Comparison of ENCODE assay signal across 9 cellular contexts in genomic region chr18:46155652-46156051, GRCh38. TPM values are rescaled to one million over a fixed set of nuclear protein-coding genes. Genes with fewer than 3 reads are reported as not detected.
A peak's percentile ranks its signal among the peaks of the same experiment; 100 is the strongest.
DNase-seq lines count a peak whose midpoint lies in the region; ATAC-seq and TF ChIP-seq lines count a peak whose summit lies in the region.
"Had no signal": no experiment of that assay in that cellular context is flagged by ENCODE, and none has a peak within 500 bp of the region (broad histone marks: within the 10 kb centered on the region; RNA-seq: fewer than 3 reads in every experiment).

No MANE protein-coding gene starts in this region.

- CTCF ChIA-PET in activated CD8-positive, alpha-beta memory T cell treated with anti-CD3 and anti-CD28 coated beads, Interleukin-2, amount 10 ng/mL, durations not matched to agents 7 days and 5 days (lab: Charles Lee): interaction anchor here (1.0 to 12.5 kb wide), 3 partner anchors 18 to 503 kb away, joined by 3 to 88 read pairs (median 10); a partner anchor contains a TSS

- peak overlapping the region; percentile 96 for H3K27ac Mint-ChIP-seq in activated CD8-positive, alpha-beta memory T cell treated with anti-CD3 and anti-CD28 coated beads, Interleukin-2, amount 10 ng/mL, durations not matched to agents 7 days and 5 days
- peak overlapping the region; percentile 97 for H3K27ac Mint-ChIP-seq in activated T-cell treated with anti-CD3 and anti-CD28 coated beads, Interleukin-2, amount 50 U/mL, for 24 hours
- peak overlapping the region; percentile 75 for H3K27ac Mint-ChIP-seq in type B pancreatic cell
- H3K27ac Mint-ChIP-seq: nephron had no signal

- ATAC-seq in activated CD8-positive, alpha-beta memory T cell treated with anti-CD3 and anti-CD28 coated beads, Interleukin-2, amount 10 ng/mL, durations not matched to agents 7 days and 5 days: peak; percentile 92
- ATAC-seq in GM21576 (IDR thresholded peaks at IDR 0.05; ENCODE audit: unreplicated experiment): no peak
- ATAC-seq in HG02610 (IDR thresholded peaks at IDR 0.05; ENCODE audit: unreplicated experiment): no peak

- peak; percentile 87 for DNase-seq in activated CD8-positive, alpha-beta memory T cell treated with anti-CD3 and anti-CD28 coated beads, Interleukin-2, amount 10 ng/mL, durations not matched to agents 7 days and 5 days
- DNase-seq in activated CD8-positive, alpha-beta memory T cell treated with anti-CD3 and anti-CD28 coated beads, Interleukin-2, amount 50 U/mL, for 4 hours: no peak
- peak; percentile 41 for DNase-seq in activated T-cell treated with anti-CD3 and anti-CD28 coated beads, Interleukin-2, amount 50 U/mL, for 24 hours
- DNase-seq in iPS-NIHi7 (ENCODE audit: extremely low spot score) (peak; percentile 18), type B pancreatic cell (ENCODE audit: extremely low spot score, unreplicated experiment) (no peak), posterior vena cava (ENCODE audit: low spot score) (no peak)

- H3K4me3 Mint-ChIP-seq in activated CD8-positive, alpha-beta memory T cell treated with anti-CD3 and anti-CD28 coated beads, Interleukin-2, amount 10 ng/mL, durations not matched to agents 7 days and 5 days: peak overlapping the region; percentile 62
- peak overlapping the region; percentile 65 for H3K4me3 Mint-ChIP-seq in activated T-cell treated with anti-CD3 and anti-CD28 coated beads, Interleukin-2, amount 50 U/mL, for 24 hours
- peak overlapping the region; percentile 2 for H3K4me3 Mint-ChIP-seq in type B pancreatic cell
- H3K4me3 Mint-ChIP-seq: nephron had no signal

- intact Hi-C loops in posterior vena cava (cut with DNase I): no loop called here

- peaks cover 53% of the 10 kb centered on the region for H3K4me1 Mint-ChIP-seq in activated CD8-positive, alpha-beta memory T cell treated with anti-CD3 and anti-CD28 coated beads, Interleukin-2, amount 10 ng/mL, durations not matched to agents 7 days and 5 days
- H3K4me1 Mint-ChIP-seq in activated T-cell treated with anti-CD3 and anti-CD28 coated beads, Interleukin-2, amount 50 U/mL, for 24 hours (ENCODE audit: low read depth): peaks cover 71% of the 10 kb centered on the region
- H3K4me1 Mint-ChIP-seq in type B pancreatic cell (ENCODE audit: unreplicated experiment): peaks cover 18% of the 10 kb centered on the region

- H3K36me3 Mint-ChIP-seq in activated CD8-positive, alpha-beta memory T cell treated with anti-CD3 and anti-CD28 coated beads, Interleukin-2, amount 10 ng/mL, durations not matched to agents 7 days and 5 days: peaks cover 17% of the 10 kb centered on the region
- H3K36me3 Mint-ChIP-seq in activated T-cell treated with anti-CD3 and anti-CD28 coated beads, Interleukin-2, amount 50 U/mL, for 24 hours (ENCODE audit: low read depth): no peaks in the 10 kb centered on the region
- peaks cover 4% of the 10 kb centered on the region for H3K36me3 Mint-ChIP-seq in type B pancreatic cell

- no peak for TF ChIP-seq CTCF in type B pancreatic cell (conservative IDR thresholded peaks at IDR 0.05)

- peaks cover 2% of the 10 kb centered on the region for H3K9me3 Mint-ChIP-seq in activated CD8-positive, alpha-beta memory T cell treated with anti-CD3 and anti-CD28 coated beads, Interleukin-2, amount 10 ng/mL, durations not matched to agents 7 days and 5 days (ENCODE audit: low read depth)
- no peaks in the 10 kb centered on the region for H3K9me3 Mint-ChIP-seq in activated T-cell treated with anti-CD3 and anti-CD28 coated beads, Interleukin-2, amount 50 U/mL, for 24 hours
- peaks cover 10% of the 10 kb centered on the region for H3K9me3 Mint-ChIP-seq in type B pancreatic cell
- H3K9me3 Mint-ChIP-seq: nephron had no signal

- H3K27me3 Mint-ChIP-seq in activated CD8-positive, alpha-beta memory T cell treated with anti-CD3 and anti-CD28 coated beads, Interleukin-2, amount 10 ng/mL, durations not matched to agents 7 days and 5 days: peaks cover 41% of the 10 kb centered on the region
- no peaks in the 10 kb centered on the region for H3K27me3 Mint-ChIP-seq in activated T-cell treated with anti-CD3 and anti-CD28 coated beads, Interleukin-2, amount 50 U/mL, for 24 hours
- H3K27me3 Mint-ChIP-seq in type B pancreatic cell: no peaks in the 10 kb centered on the region

RNA-seq across cellular contexts. Expression of gene HAUS1, which starts 51.5 kb away (rescaled TPM):
- total RNA-seq in activated CD8-positive, alpha-beta memory T cell treated with anti-CD3 and anti-CD28 coated beads, Interleukin-2, amount 10 ng/mL, durations not matched to agents 7 days and 5 days: 10 to 100 TPM; 57.4 to 59.2 TPM
- 22.0 and 55.1 TPM in 2 replicates for total RNA-seq in type B pancreatic cell (ENCODE audit: low replicate concordance)
- 10 to 100 TPM; 19.7 to 23.6 TPM for total RNA-seq in posterior vena cava

RNA-seq across cellular contexts. Expression of gene ATP5F1A, which starts 57.6 kb away (rescaled TPM):
- total RNA-seq in activated CD8-positive, alpha-beta memory T cell treated with anti-CD3 and anti-CD28 coated beads, Interleukin-2, amount 10 ng/mL, durations not matched to agents 7 days and 5 days: 100 to 1,000 TPM; 341 to 485 TPM
- 526 and 558 TPM in 2 replicates for total RNA-seq in type B pancreatic cell (ENCODE audit: low replicate concordance)
- total RNA-seq in posterior vena cava: 100 to 1,000 TPM; 236 to 263 TPM

Comparison
In these comparisons a context has a peak if more than half of its experiments do, and no peak if none do; other contexts are left out.
1. DNase-seq: peak in activated CD8-positive, alpha-beta memory T cell treated with anti-CD3 and anti-CD28 coated beads, Interleukin-2, amount 10 ng/mL, durations not matched to agents 7 days and 5 days (single experiment), activated T-cell treated with anti-CD3 and anti-CD28 coated beads, Interleukin-2, amount 50 U/mL, for 24 hours (single experiment) and iPS-NIHi7 (single experiment); none in activated CD8-positive, alpha-beta memory T cell treated with anti-CD3 and anti-CD28 coated beads, Interleukin-2, amount 50 U/mL, for 4 hours (single experiment), type B pancreatic cell (single experiment) and posterior vena cava (single experiment).
2. H3K4me3 Mint-ChIP-seq: peak in every context shown above with its lines; median percentile 65 in activated T-cell treated with anti-CD3 and anti-CD28 coated beads, Interleukin-2, amount 50 U/mL, for 24 hours; 62 in activated CD8-positive, alpha-beta memory T cell treated with anti-CD3 and anti-CD28 coated beads, Interleukin-2, amount 10 ng/mL, durations not matched to agents 7 days and 5 days; 2 in type B pancreatic cell.
3. Peak in every context shown above with its lines, with median percentiles within 50 percentile points of each other: H3K27ac Mint-ChIP-seq.